In the genomic region with DNA sequence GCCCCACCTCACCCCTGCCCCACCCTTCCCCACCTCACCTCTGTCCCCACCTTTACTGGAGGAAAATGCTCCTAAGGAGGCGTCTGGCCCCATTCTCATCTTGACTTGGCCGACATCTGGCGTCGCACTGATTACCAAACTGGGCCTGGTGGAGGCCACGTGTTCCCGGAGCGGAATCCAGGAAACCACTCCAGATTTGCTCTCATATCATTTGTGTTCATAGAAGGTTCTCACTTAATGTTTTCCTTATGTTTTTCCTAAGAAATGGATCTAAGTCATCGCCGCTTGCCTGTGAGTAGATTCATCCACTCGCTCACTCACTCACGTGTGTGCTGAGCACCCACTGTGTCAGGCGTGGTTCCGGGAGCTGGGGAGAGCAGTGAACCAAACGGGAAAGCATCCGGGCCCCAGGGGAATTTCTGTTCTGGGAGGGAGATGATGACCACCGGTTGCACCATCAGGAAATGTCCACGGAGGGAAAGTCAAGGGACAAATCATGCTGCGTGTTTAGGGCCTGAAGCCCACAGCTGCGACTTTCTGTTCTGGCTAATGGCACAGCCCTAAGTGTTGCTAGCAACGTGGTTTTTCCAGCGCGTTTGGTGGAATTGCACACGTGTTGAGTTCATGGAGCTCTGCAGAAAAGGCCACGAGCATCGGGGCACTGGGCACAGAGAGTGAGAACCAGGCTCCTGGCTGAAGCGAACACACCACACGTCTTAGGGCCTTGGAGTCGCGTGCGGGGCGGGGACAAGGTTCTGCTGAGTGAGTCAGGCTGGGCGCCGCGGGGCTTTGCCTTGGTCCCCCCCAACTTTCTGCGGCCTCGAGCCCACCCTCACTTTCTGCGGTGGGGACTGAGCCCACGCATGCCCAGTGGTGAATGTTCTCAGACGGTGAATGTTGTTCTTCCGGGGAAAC, we compare ENCODE assay signal across 23 cellular contexts. TPM values are rescaled to one million over a fixed set of nuclear protein-coding genes. Genes with fewer than 3 reads are reported as not detected.
DNase-seq lines count a peak whose midpoint lies in the region; ATAC-seq and TF ChIP-seq lines count a peak whose summit lies in the region.
"Had no signal": no experiment of that assay in that cellular context is flagged by ENCODE, and none has a peak within 500 bp of the region (broad histone marks: within the 10 kb centered on the region; RNA-seq: fewer than 3 reads in every experiment).

No MANE protein-coding gene starts in this region.

- no peak overlapping the region for H3K4me3 ChIP-seq in fibroblast of mammary gland (ENCODE audit: control insufficient read depth, low read depth, low read length)
- H3K4me3 ChIP-seq in right lobe of liver = no peak overlapping the region
- H3K4me3 ChIP-seq in adrenal gland = no peak overlapping the region
- H3K4me3 ChIP-seq in mesendoderm (ENCODE audit: low read length) = no peak overlapping the region
- H3K4me3 ChIP-seq: dorsolateral prefrontal cortex had no signal

- H4K8ac ChIP-seq in mesendoderm (ENCODE audit: low read depth, low read length) = no peak overlapping the region

- TF ChIP-seq CTCF in fibroblast of mammary gland (conservative IDR thresholded peaks at IDR 0.05; ENCODE audit: control insufficient read depth, insufficient read depth, low read depth, low read length) = no peak
- TF ChIP-seq CTCF in right lobe of liver (IDR thresholded peaks at IDR 0.05) = no peak
- no peak for TF ChIP-seq CTCF in adrenal gland (IDR thresholded peaks at IDR 0.05)
- TF ChIP-seq CTCF in type B pancreatic cell (conservative IDR thresholded peaks at IDR 0.05) = no peak

- H2BK120ac ChIP-seq in mesendoderm (ENCODE audit: low read depth, low read length) = no peak overlapping the region

- ATAC-seq in right lobe of liver = peak in 2 of 4 donors; percentile 2 to 10
- ATAC-seq: activated naive CD8-positive, alpha-beta T cell treated with anti-CD3 and anti-CD28 coated beads, Interleukin-2, amount 50 U/mL, for 24 hours; WTC11 had no signal

- peak; percentile 20 for DNase-seq in EH (ENCODE audit: low read depth)
- peak; percentile 29 for DNase-seq in fibroblast of mammary gland (ENCODE audit: low read depth)
- DNase-seq in right lobe of liver = peak in 1 of 3 donors; percentile 48
- DNase-seq in stromal cell of bone marrow (ENCODE audit: low read depth) = peak; percentile 3
- no peak for DNase-seq in adrenal gland
- no peak for DNase-seq in stimulated activated CD4-positive, alpha-beta T cell treated with anti-CD3 and anti-CD28 coated beads, Interleukin-2, amount 100 ng/mL, for 24 hours
- no peak for DNase-seq in mesendoderm
- no peak for DNase-seq in type B pancreatic cell (ENCODE audit: extremely low spot score, unreplicated experiment)
- DNase-seq: activated CD4-positive, alpha-beta T cell treated with anti-CD3 and anti-CD28 coated beads, Interleukin-2, amount 50 U/mL, for 4 hours; activated CD8-positive, alpha-beta memory T cell treated with anti-CD3 and anti-CD28 coated beads, Interleukin-2, amount 50 U/mL, for 48 hours; activated effector memory CD4-positive, alpha-beta T cell treated with anti-CD3 and anti-CD28 coated beads, Interleukin-2, amount 50 U/mL, for 16 hours; activated naive CD8-positive, alpha-beta T cell treated with anti-CD3 and anti-CD28 coated beads, Interleukin-2, amount 50 U/mL, for 24 hours; COR-L47; DMS79 treated with DMSO at 0.1 percent for 48 hours; dorsolateral prefrontal cortex; foreskin melanocyte; HFFc6; NCI-H2107; SK-N-SH had no signal

- no peak overlapping the region for H2BK15ac ChIP-seq in mesendoderm (replicated peaks; ENCODE audit: low read depth)

- no peak overlapping the region for H3K4ac ChIP-seq in mesendoderm (ENCODE audit: low read depth, low read length)

- no peak overlapping the region for H3K27ac Mint-ChIP-seq in type B pancreatic cell
- H3K27ac Mint-ChIP-seq: activated naive CD8-positive, alpha-beta T cell treated with anti-CD3 and anti-CD28 coated beads, Interleukin-2, amount 50 U/mL, for 24 hours; HFFc6; mesothelial cell of epicardium; T-helper 2 cell treated with Interferon-gamma antibody and Interleukin-4, amounts not matched to agents 5 μg/mL and 100 μg/mL, for 36 hours; WTC11 had no signal

- no peak overlapping the region for H2AK5ac ChIP-seq in mesendoderm (ENCODE audit: low read length)

- H2BK5ac ChIP-seq in mesendoderm (ENCODE audit: low read length) = no peak overlapping the region

- H3K79me2 ChIP-seq in mesendoderm (ENCODE audit: control insufficient read depth, insufficient read depth, low read length) = no peaks in the 10 kb centered on the region

- no peak overlapping the region for H3K4me3 Mint-ChIP-seq in type B pancreatic cell
- H3K4me3 Mint-ChIP-seq: activated naive CD8-positive, alpha-beta T cell treated with anti-CD3 and anti-CD28 coated beads, Interleukin-2, amount 50 U/mL, for 24 hours; HFFc6; mesothelial cell of epicardium; neural crest cell; T-helper 2 cell treated with Interferon-gamma antibody and Interleukin-4, amounts not matched to agents 5 μg/mL and 100 μg/mL, for 36 hours; WTC11 had no signal

- H3K18ac ChIP-seq in mesendoderm (ENCODE audit: low read length) = no peak overlapping the region

- H3K4me1 ChIP-seq in right lobe of liver (peaks cover 0 to 33% (median 12%) of the 10 kb centered on the region in 4 donors), adrenal gland (replicated peaks in 1 of 2) (no peaks in the 10 kb centered on the region), mesendoderm (ENCODE audit: control insufficient read depth, low read depth, low read length) (no peaks in the 10 kb centered on the region)

- H3K23ac ChIP-seq in mesendoderm (ENCODE audit: low read length) = no peak overlapping the region

- H3K36me3 ChIP-seq in right lobe of liver = no peaks in the 10 kb centered on the region
- no peaks in the 10 kb centered on the region for H3K36me3 ChIP-seq in adrenal gland (replicated peaks in 1 of 2)
- H3K36me3 ChIP-seq in mesendoderm (ENCODE audit: control insufficient read depth, insufficient read depth, low read length) = no peaks in the 10 kb centered on the region

- no peak overlapping the region for H3K4me2 ChIP-seq in mesendoderm (ENCODE audit: low read length)
- H3K4me2 ChIP-seq: SK-N-SH had no signal

- H3K27me3 ChIP-seq in right lobe of liver (no peaks in the 10 kb centered on the region), adrenal gland (no peaks in the 10 kb centered on the region), mesendoderm (ENCODE audit: insufficient read depth, low read length, poor library complexity) (no peaks in the 10 kb centered on the region)

- WGBS in right lobe of liver (ENCODE audit: insufficient coverage, low coverage, low lambda C conversion rate, missing lambda C conversion rate) = 76% methylated on average over 23 of the region's 40 CpGs
- 90 to 91% (median 91%) methylated on average over 31 to 40 of the region's 40 CpGs for WGBS in adrenal gland, 4 donors
- WGBS in mesendoderm (ENCODE audit: extremely low coverage, insufficient coverage, low lambda C conversion rate) = no CpG with 5 or more reads among the region's 40 CpGs

- no peak overlapping the region for H3K9ac ChIP-seq in mesendoderm (ENCODE audit: low read length)
- H3K9ac ChIP-seq: SK-N-SH had no signal

- H3K36me3 Mint-ChIP-seq in type B pancreatic cell = no peaks in the 10 kb centered on the region
- H3K36me3 Mint-ChIP-seq: mesothelial cell of epicardium, WTC11 had no signal

- no peak overlapping the region for H3K56ac ChIP-seq in mesendoderm (ENCODE audit: low read length)

- H3K27ac ChIP-seq in right lobe of liver (peak overlapping the region; percentile 26 to 83 (median 79)), adrenal gland (no peak overlapping the region), mesendoderm (ENCODE audit: low read depth, low read length) (no peak overlapping the region)

- H3K9me3 ChIP-seq in right lobe of liver = no peaks in the 10 kb centered on the region
- H3K9me3 ChIP-seq in adrenal gland (replicated peaks in 1 of 3) = no peaks in the 10 kb centered on the region
- H3K9me3 ChIP-seq: SK-N-SH had no signal

- intact Hi-C loops in right lobe of liver (cut with DNase I) = no loop called here
- intact Hi-C loops in adrenal gland (cut with DNase I) = no loop called here

- no peaks in the 10 kb centered on the region for H3K79me1 ChIP-seq in mesendoderm (ENCODE audit: low read length)

- peaks cover 32% of the 10 kb centered on the region for H3K4me1 Mint-ChIP-seq in type B pancreatic cell (ENCODE audit: unreplicated experiment)
- H3K4me1 Mint-ChIP-seq: activated naive CD8-positive, alpha-beta T cell treated with anti-CD3 and anti-CD28 coated beads, Interleukin-2, amount 50 U/mL, for 24 hours; WTC11 had no signal

- peaks cover 9% of the 10 kb centered on the region for H3K27me3 Mint-ChIP-seq in type B pancreatic cell

- TF ChIP-seq POLR2A in right lobe of liver (IDR thresholded peaks at IDR 0.05) = no peak
- no peak for TF ChIP-seq POLR2A in adrenal gland (IDR thresholded peaks at IDR 0.05)

- no peaks in the 10 kb centered on the region for H3K9me3 Mint-ChIP-seq in type B pancreatic cell
- H3K9me3 Mint-ChIP-seq: activated naive CD8-positive, alpha-beta T cell treated with anti-CD3 and anti-CD28 coated beads, Interleukin-2, amount 50 U/mL, for 24 hours; mesothelial cell of epicardium; neural crest cell; T-helper 2 cell treated with Interferon-gamma antibody and Interleukin-4, amounts not matched to agents 5 μg/mL and 100 μg/mL, for 36 hours; WTC11 had no signal

- no peak overlapping the region for H4K5ac ChIP-seq in mesendoderm (ENCODE audit: low read length)

RNA-seq across cellular contexts. Expression of a gene that starts 57.7 kb away (rescaled TPM):
- total RNA-seq in right lobe of liver (10 to 100 TPM in 4 of 6 experiments, 1 to 10 TPM in 2; 4.7 to 17.0 (median 10.9) TPM), adrenal gland (1 to 10 TPM in 7 of 8 donors, under 1 TPM in 1; 0.87 to 6.0 (median 1.8) TPM), type B pancreatic cell (ENCODE audit: low replicate concordance) (2.6 and 11.0 TPM in 2 replicates)
- polyA plus RNA-seq in adrenal gland = 1 to 10 TPM; 1.4 to 2.8 (median 1.8) TPM
- 0.48 TPM for polyA plus RNA-seq in mesendoderm (2013, experiment 1 of 2)
- polyA plus RNA-seq in mesendoderm (2013, experiment 2 of 2) = 0.87 TPM
- total RNA-seq: HFFc6 had no signal
- polyA plus RNA-seq: SK-N-SH had no signal

Comparison
In these comparisons a context has a peak if more than half of its experiments do, and no peak if none do; other contexts are left out.
1. DNase-seq: peak in EH (single experiment), fibroblast of mammary gland (single experiment) and stromal cell of bone marrow (single experiment); none in adrenal gland (0 of 7), stimulated activated CD4-positive, alpha-beta T cell treated with anti-CD3 and anti-CD28 coated beads, Interleukin-2, amount 100 ng/mL, for 24 hours (0 of 2), mesendoderm (single experiment) and type B pancreatic cell (single experiment).
2. H3K27ac ChIP-seq: peak in right lobe of liver (3 of 3); none in adrenal gland (0 of 5) and mesendoderm (single experiment).